ENCODE assay signal across 1 cellular context in the genomic region with DNA sequence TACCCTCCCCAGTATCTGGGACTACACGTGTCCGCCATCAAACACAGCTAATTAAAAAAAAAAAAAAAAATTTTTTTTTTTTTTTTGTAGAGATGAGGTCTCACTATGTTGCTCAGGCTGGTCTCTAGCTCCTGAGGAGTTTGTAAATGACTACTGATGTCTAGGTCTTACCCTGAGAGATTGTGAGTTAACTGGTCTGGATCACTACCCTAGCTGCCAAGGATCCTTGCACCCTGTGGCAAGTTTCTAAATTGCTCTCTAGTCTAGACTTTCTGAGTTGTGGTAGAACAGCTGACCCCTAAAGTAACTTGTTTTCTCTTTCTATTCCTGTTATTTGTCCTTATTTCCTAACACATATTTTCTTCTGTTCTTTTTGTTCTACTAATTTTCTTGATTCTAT.
TF ChIP-seq lines count a peak whose summit lies in the region.

No MANE protein-coding gene starts in this region.

TF ChIP-seq in GM23338, 12 proteins besides CTCF, POLR2A, EP300 and RAD21:
- TF ChIP-seq ZNF114 (CRISPR knock-in tag; IDR thresholded peaks at IDR 0.05) (no peak), NANOG (IDR thresholded peaks at IDR 0.05; ENCODE audit: borderline replicate concordance) (no peak), ZNF331 (CRISPR knock-in tag; IDR thresholded peaks at IDR 0.05; ENCODE audit: low read depth) (no peak), POLR2AphosphoS5 (IDR thresholded peaks at IDR 0.05; ENCODE audit: low read depth) (no peak), STAT1 (IDR thresholded peaks at IDR 0.05; ENCODE audit: unreplicated experiment) (no peak)
- TF ChIP-seq, protein P1, sequence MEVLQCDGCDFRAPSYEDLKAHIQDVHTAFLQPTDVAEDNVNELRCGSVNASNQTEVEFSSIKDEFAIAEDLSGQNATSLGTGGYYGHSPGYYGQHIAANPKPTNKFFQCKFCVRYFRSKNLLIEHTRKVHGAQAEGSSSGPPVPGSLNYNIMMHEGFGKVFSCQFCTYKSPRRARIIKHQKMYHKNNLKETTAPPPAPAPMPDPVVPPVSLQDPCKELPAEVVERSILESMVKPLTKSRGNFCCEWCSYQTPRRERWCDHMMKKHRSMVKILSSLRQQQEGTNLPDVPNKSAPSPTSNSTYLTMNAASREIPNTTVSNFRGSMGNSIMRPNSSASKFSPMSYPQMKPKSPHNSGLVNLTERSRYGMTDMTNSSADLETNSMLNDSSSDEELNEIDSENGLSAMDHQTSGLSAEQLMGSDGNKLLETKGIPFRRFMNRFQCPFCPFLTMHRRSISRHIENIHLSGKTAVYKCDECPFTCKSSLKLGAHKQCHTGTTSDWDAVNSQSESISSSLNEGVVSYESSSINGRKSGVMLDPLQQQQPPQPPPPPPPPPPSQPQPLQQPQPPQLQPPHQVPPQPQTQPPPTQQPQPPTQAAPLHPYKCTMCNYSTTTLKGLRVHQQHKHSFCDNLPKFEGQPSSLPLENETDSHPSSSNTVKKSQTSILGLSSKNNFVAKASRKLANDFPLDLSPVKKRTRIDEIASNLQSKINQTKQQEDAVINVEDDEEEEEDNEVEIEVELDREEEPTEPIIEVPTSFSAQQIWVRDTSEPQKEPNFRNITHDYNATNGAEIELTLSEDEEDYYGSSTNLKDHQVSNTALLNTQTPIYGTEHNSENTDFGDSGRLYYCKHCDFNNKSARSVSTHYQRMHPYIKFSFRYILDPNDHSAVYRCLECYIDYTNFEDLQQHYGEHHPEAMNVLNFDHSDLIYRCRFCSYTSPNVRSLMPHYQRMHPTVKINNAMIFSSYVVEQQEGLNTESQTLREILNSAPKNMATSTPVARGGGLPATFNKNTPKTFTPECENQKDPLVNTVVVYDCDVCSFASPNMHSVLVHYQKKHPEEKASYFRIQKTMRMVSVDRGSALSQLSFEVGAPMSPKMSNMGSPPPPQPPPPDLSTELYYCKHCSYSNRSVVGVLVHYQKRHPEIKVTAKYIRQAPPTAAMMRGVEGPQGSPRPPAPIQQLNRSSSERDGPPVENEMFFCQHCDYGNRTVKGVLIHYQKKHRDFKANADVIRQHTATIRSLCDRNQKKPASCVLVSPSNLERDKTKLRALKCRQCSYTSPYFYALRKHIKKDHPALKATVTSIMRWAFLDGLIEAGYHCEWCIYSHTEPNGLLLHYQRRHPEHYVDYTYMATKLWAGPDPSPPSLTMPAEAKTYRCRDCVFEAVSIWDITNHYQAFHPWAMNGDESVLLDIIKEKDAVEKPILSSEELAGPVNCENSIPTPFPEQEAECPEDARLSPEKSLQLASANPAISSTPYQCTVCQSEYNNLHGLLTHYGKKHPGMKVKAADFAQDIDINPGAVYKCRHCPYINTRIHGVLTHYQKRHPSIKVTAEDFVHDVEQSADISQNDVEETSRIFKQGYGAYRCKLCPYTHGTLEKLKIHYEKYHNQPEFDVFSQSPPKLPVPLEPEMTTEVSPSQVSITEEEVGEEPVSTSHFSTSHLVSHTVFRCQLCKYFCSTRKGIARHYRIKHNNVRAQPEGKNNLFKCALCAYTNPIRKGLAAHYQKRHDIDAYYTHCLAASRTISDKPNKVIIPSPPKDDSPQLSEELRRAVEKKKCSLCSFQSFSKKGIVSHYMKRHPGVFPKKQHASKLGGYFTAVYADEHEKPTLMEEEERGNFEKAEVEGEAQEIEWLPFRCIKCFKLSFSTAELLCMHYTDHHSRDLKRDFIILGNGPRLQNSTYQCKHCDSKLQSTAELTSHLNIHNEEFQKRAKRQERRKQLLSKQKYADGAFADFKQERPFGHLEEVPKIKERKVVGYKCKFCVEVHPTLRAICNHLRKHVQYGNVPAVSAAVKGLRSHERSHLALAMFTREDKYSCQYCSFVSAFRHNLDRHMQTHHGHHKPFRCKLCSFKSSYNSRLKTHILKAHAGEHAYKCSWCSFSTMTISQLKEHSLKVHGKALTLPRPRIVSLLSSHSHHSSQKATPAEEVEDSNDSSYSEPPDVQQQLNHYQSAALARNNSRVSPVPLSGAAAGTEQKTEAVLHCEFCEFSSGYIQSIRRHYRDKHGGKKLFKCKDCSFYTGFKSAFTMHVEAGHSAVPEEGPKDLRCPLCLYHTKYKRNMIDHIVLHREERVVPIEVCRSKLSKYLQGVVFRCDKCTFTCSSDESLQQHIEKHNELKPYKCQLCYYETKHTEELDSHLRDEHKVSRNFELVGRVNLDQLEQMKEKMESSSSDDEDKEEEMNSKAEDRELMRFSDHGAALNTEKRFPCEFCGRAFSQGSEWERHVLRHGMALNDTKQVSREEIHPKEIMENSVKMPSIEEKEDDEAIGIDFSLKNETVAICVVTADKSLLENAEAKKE (CRISPR knock-in tag; IDR thresholded peaks at IDR 0.05) = no peak
- TF ChIP-seq, protein P2, sequence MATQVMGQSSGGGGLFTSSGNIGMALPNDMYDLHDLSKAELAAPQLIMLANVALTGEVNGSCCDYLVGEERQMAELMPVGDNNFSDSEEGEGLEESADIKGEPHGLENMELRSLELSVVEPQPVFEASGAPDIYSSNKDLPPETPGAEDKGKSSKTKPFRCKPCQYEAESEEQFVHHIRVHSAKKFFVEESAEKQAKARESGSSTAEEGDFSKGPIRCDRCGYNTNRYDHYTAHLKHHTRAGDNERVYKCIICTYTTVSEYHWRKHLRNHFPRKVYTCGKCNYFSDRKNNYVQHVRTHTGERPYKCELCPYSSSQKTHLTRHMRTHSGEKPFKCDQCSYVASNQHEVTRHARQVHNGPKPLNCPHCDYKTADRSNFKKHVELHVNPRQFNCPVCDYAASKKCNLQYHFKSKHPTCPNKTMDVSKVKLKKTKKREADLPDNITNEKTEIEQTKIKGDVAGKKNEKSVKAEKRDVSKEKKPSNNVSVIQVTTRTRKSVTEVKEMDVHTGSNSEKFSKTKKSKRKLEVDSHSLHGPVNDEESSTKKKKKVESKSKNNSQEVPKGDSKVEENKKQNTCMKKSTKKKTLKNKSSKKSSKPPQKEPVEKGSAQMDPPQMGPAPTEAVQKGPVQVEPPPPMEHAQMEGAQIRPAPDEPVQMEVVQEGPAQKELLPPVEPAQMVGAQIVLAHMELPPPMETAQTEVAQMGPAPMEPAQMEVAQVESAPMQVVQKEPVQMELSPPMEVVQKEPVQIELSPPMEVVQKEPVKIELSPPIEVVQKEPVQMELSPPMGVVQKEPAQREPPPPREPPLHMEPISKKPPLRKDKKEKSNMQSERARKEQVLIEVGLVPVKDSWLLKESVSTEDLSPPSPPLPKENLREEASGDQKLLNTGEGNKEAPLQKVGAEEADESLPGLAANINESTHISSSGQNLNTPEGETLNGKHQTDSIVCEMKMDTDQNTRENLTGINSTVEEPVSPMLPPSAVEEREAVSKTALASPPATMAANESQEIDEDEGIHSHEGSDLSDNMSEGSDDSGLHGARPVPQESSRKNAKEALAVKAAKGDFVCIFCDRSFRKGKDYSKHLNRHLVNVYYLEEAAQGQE (IDR thresholded peaks at IDR 0.05; ENCODE audit: unreplicated experiment) = no peak
